21 cellular contexts compared by ENCODE assay signal in the genomic region with DNA sequence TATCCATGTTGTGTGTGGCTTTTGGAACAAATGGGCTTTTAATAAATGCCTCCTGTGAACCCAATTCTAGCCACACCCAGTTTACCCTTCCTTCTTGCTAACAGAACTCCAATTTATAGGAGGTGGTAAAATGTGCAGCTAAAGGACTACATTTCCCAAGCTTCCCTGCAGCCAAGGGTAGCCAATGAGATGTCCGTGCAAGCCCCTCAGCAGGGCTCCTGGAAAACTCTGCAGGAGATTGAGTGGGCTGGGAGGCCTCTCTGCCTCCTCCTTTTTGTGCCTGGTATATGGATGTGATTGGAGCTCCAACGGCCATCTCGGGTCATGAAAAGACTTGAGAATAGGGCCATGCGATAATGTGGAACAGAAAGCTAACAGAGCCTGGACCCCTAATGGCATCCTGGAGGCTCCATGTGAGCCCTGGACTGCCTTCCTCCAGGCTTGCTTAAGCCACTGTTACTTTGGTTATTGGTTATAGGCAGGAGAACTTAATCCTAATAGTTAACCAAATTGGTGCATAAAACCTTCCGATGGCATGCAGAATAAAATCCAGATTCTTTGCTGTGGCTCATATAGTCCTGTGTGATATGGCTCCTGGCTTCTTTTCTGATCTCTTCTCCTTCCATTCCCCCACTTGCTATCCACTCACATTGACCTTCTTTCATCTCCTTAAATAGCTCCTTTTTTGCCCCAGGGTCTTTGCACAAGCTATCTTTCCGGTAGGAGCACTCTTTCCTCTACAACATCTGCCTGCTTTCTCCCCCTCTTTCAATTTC.
DNase-seq lines count a peak whose midpoint lies in the region; ATAC-seq, FAIRE-seq and TF ChIP-seq lines count a peak whose summit lies in the region.
"Had no signal": no experiment of that assay in that cellular context is flagged by ENCODE, and none has a peak within 500 bp of the region (broad histone marks: within the 10 kb centered on the region; RNA-seq: fewer than 3 reads in every experiment).

No MANE protein-coding gene starts in this region.

- H3K4me1 Mint-ChIP-seq in nephron progenitor cell, result peaks cover 52% of the 10 kb centered on the region

- TF ChIP-seq CTCF in H1 (IDR thresholded peaks at IDR 0.05; ENCODE audit: control extremely low read depth in 1 of 3, insufficient read depth in 1 of 3, low read depth in 1 of 3, low read length in 3 of 3) (no peak), nephron progenitor cell (IDR thresholded peaks at IDR 0.05) (no peak)

- H2BK120ac ChIP-seq in H1 (replicated peaks; ENCODE audit: low read depth, low read length), result peak overlapping the region; percentile 49

- no peak overlapping the region for H3K23ac ChIP-seq in H1 (ENCODE audit: insufficient read length)

- no peak overlapping the region for H4K8ac ChIP-seq in H1 (ENCODE audit: extremely low read depth, insufficient read depth, low read length)

- H3K4me1 ChIP-seq in H1 (replicated peaks in 1 of 4; ENCODE audit: control insufficient read depth in 3 of 4, insufficient read depth in 4 of 4, low read length in 3 of 4), result peaks cover 0 to 4% (median 1%) of the 10 kb centered on the region in 4 experiments; a peak in 1 of 7 replicates

- peak; percentile 7 for DNase-seq in NCI-H1694 (lab: John Stamatoyannopoulos, UW)
- no peak for DNase-seq in NCI-H1694 treated with DMSO at 0.1 percent for 48 hours (lab: John Stamatoyannopoulos, UW)
- DNase-seq in NCI-H146 (lab: John Stamatoyannopoulos, UW), result peak; percentile 58
- DNase-seq in H1 (ENCODE audit: low read depth in 1 of 2, low spot score in 2 of 2), result peak in 1 of 2 experiments; percentile 58
- DNase-seq in nephron progenitor cell, result peak; percentile 31
- no peak for DNase-seq in HTR-8/SVneo (ENCODE audit: insufficient read length, low spot score)
- DNase-seq in NCI-H446 (lab: John Stamatoyannopoulos, UW), result no peak
- DNase-seq: activated CD4-positive, alpha-beta memory T cell treated with anti-CD3 and anti-CD28 coated beads, Interleukin-2, amount 10 ng/mL, durations not matched to agents 7 days and 5 days; activated effector memory CD4-positive, alpha-beta T cell treated with anti-CD3 and anti-CD28 coated beads, Interleukin-2, amount 50 U/mL, for 16 hours; activated naive CD8-positive, alpha-beta T cell treated with anti-CD3 and anti-CD28 coated beads, Interleukin-2, amount 50 U/mL, for 24 hours; activated T-cell treated with anti-CD3 and anti-CD28 coated beads for 4 hours; CD8-positive, alpha-beta memory T cell; cerebellar nuclear complex; GDM1; glutamatergic neuron; left cardiac atrium; mesenchymal stem cell; NCI-H526 treated with DMSO at 0.1 percent for 48 hours had no signal

- H3K36me3 ChIP-seq in H1 (ENCODE audit: control insufficient read depth in 2 of 4, insufficient read depth in 4 of 4, low read length in 3 of 4), result no peaks in the 10 kb centered on the region

- H3K79me2 ChIP-seq in H1 (ENCODE audit: control insufficient read depth in 1 of 2, insufficient read depth in 2 of 2, low read length in 2 of 2), result no peaks in the 10 kb centered on the region

- peak overlapping the region; percentile 82 for H2AFZ ChIP-seq in H1 (ENCODE audit: low read length)

- H2BK5ac ChIP-seq in H1 (ENCODE audit: low read depth, low read length), result no peak overlapping the region

- no peak overlapping the region for H3K56ac ChIP-seq in H1 (replicated peaks; ENCODE audit: insufficient read length, low read depth, low read length)

- no peak overlapping the region for H3K27ac ChIP-seq in H1 (ENCODE audit: low read depth, low read length)

- 0 out of 2 replicates have a peak overlapping the region, but pooled peaks have one; percentile 40 for H2BK15ac ChIP-seq in H1 (ENCODE audit: low read length)

- no peak overlapping the region for H2BK12ac ChIP-seq in H1 (ENCODE audit: low read depth, low read length)

- H3K23me2 ChIP-seq in H1 (ENCODE audit: low read depth, low read length), result no peaks in the 10 kb centered on the region

- H3K9ac ChIP-seq in H1 (replicated peaks in 1 of 4; ENCODE audit: extremely low read depth in 1 of 4, low read depth in 3 of 4, low read length in 3 of 4), result no peak overlapping the region

- no peak overlapping the region for H3K4ac ChIP-seq in H1 (replicated peaks; ENCODE audit: insufficient read length, low read depth, low read length)

- H3K79me1 ChIP-seq in H1 (ENCODE audit: low read depth, low read length), result no peaks in the 10 kb centered on the region

- POLR2A ChIA-PET in H1 (lab: Charles Lee; ENCODE audit: partially characterized antibody), result interaction anchor here (1.0 kb wide), 1 partner anchor 16 kb away, joined by 3 read pairs; no protein-coding TSS in a partner anchor

- no peaks in the 10 kb centered on the region for H3K9me3 ChIP-seq in H1 (ENCODE audit: insufficient read depth in 2 of 2, low read depth in 1 of 2, low read length in 1 of 2)

- H3K27ac Mint-ChIP-seq in nephron progenitor cell, result no peak overlapping the region
- H3K27ac Mint-ChIP-seq: activated CD4-positive, alpha-beta memory T cell treated with anti-CD3 and anti-CD28 coated beads, Interleukin-2, amount 10 ng/mL, durations not matched to agents 7 days and 5 days; activated naive CD8-positive, alpha-beta T cell treated with anti-CD3 and anti-CD28 coated beads, Interleukin-2, amount 50 U/mL, for 24 hours; CD8-positive, alpha-beta memory T cell had no signal

- CTCF ChIA-PET in H1 (lab: Charles Lee; ENCODE audit: partially characterized antibody), result interaction anchor here (0.7 to 1.7 kb wide), 8 partner anchors 10 to 67 kb away, joined by 3 to 6 read pairs (median 3); no protein-coding TSS in a partner anchor

- no peaks in the 10 kb centered on the region; a peak in 1 of 7 replicates for H3K27me3 ChIP-seq in H1 (replicated peaks in 1 of 4; ENCODE audit: control insufficient read depth in 3 of 4, extremely low read depth in 1 of 4, insufficient read depth in 3 of 4, low read length in 3 of 4)

- no peaks in the 10 kb centered on the region for H3K36me3 Mint-ChIP-seq in nephron progenitor cell (ENCODE audit: low read depth)
- H3K36me3 Mint-ChIP-seq: CD8-positive, alpha-beta memory T cell had no signal

- peaks cover 29% of the 10 kb centered on the region for H3K27me3 Mint-ChIP-seq in nephron progenitor cell (ENCODE audit: low read depth, poor library complexity)

- no peak overlapping the region for H3K4me3 ChIP-seq in H1 (ENCODE audit: extremely low read depth in 1 of 4, insufficient read depth in 2 of 4, low read depth in 3 of 4, low read length in 4 of 4)

- no peak overlapping the region for H3K14ac ChIP-seq in H1 (ENCODE audit: insufficient read length)

- H2BK20ac ChIP-seq in H1 (ENCODE audit: low read length), result no peak overlapping the region

- no peak for TF ChIP-seq RAD21 in H1 (IDR thresholded peaks at IDR 0.05 in 1 of 2, conservative IDR thresholded peaks at IDR 0.05 in 1 of 2; ENCODE audit: low read depth in 2 of 2, low read length in 2 of 2)

- FAIRE-seq in H1 (lab: Jason Lieb, UNC) (peak; percentile 39), HTR-8/SVneo (lab: Jason Lieb, UNC) (no peak)
- FAIRE-seq: A204.1, GM18507 had no signal

- H3K9me3 Mint-ChIP-seq in nephron progenitor cell, result no peaks in the 10 kb centered on the region
- H3K9me3 Mint-ChIP-seq: activated CD4-positive, alpha-beta memory T cell treated with anti-CD3 and anti-CD28 coated beads, Interleukin-2, amount 10 ng/mL, durations not matched to agents 7 days and 5 days; activated naive CD8-positive, alpha-beta T cell treated with anti-CD3 and anti-CD28 coated beads, Interleukin-2, amount 50 U/mL, for 24 hours; CD8-positive, alpha-beta memory T cell had no signal

- H3K18ac ChIP-seq in H1 (ENCODE audit: extremely low read depth, low read length), result no peak overlapping the region; the same call in 1 of the 2 replicates

- peak overlapping the region in 1 of 2 experiments; percentile 42; a peak in 3 of 4 replicates for H3K4me2 ChIP-seq in H1 (ENCODE audit: insufficient read depth in 1 of 2, low read depth in 2 of 2, low read length in 2 of 2)

- ATAC-seq in HG02763 (IDR thresholded peaks at IDR 0.05; ENCODE audit: unreplicated experiment), result no peak
- ATAC-seq: activated naive CD8-positive, alpha-beta T cell treated with anti-CD3 and anti-CD28 coated beads, Interleukin-2, amount 50 U/mL, for 24 hours; left cardiac atrium had no signal

- TF ChIP-seq POLR2A in H1 (IDR thresholded peaks at IDR 0.05; ENCODE audit: control extremely low read depth in 1 of 2, low read depth in 2 of 2, low read length in 2 of 2), result no peak

- 74% methylated on average over 6 of the region's 6 CpGs; no CpG with 5 or more reads in 1 of the 2 experiments for WGBS in H1 (ENCODE audit: extremely low coverage in 1 of 2, insufficient coverage in 1 of 2, insufficient read length in 1 of 2, insufficient replicate concordance in 2 of 2, low coverage in 1 of 2, low lambda C conversion rate in 2 of 2, missing lambda C conversion rate in 1 of 2), 2 experiments

- no peak for TF ChIP-seq EP300 in H1 (IDR thresholded peaks at IDR 0.05; ENCODE audit: borderline replicate concordance in 1 of 2, low read depth in 2 of 2, low read length in 2 of 2)

- H4K91ac ChIP-seq in H1 (replicated peaks; ENCODE audit: insufficient read length, low read length), result no peak overlapping the region

- no peak overlapping the region for H3K4me3 Mint-ChIP-seq in nephron progenitor cell
- H3K4me3 Mint-ChIP-seq: activated CD4-positive, alpha-beta memory T cell treated with anti-CD3 and anti-CD28 coated beads, Interleukin-2, amount 10 ng/mL, durations not matched to agents 7 days and 5 days; activated naive CD8-positive, alpha-beta T cell treated with anti-CD3 and anti-CD28 coated beads, Interleukin-2, amount 50 U/mL, for 24 hours; CD8-positive, alpha-beta memory T cell had no signal

- H2AK5ac ChIP-seq in H1 (ENCODE audit: low read depth, low read length), result no peak overlapping the region

- no peak overlapping the region for H4K5ac ChIP-seq in H1 (ENCODE audit: insufficient read length, low read depth, low read length)

- H4K20me1 ChIP-seq in H1 (replicated peaks in 1 of 2; ENCODE audit: control insufficient read depth in 1 of 2, insufficient read depth in 2 of 2, low read length in 2 of 2), result no peaks in the 10 kb centered on the region

TF ChIP-seq in H1, 55 proteins besides CTCF, POLR2A, EP300 and RAD21:
- TF ChIP-seq RXRA (IDR thresholded peaks at IDR 0.05; ENCODE audit: insufficient read depth, low read depth, low read length) (no peak), CHD2 (IDR thresholded peaks at IDR 0.05; ENCODE audit: low read length) (no peak), SAP30 (IDR thresholded peaks at IDR 0.05; ENCODE audit: insufficient read depth, insufficient replicate concordance, low read length) (no peak), KDM1A (IDR thresholded peaks at IDR 0.05; ENCODE audit: borderline replicate concordance, low read length) (no peak), SIX5 (IDR thresholded peaks at IDR 0.05; ENCODE audit: low read depth, low read length) (peak; percentile 63), SP1 (IDR thresholded peaks at IDR 0.05; ENCODE audit: low read depth, low read length) (0 out of 2 replicates have a peak, but pooled peaks have one; percentile 36), NANOG (IDR thresholded peaks at IDR 0.05; ENCODE audit: insufficient read depth, low read depth, low read length, poor library complexity, severe bottlenecking) (peak; percentile 35)

Comparison
In these comparisons a context has a peak if more than half of its experiments do, and no peak if none do; other contexts are left out.
1. DNase-seq: peak in NCI-H1694 (single experiment), NCI-H146 (single experiment) and nephron progenitor cell (single experiment); none in NCI-H1694 treated with DMSO at 0.1 percent for 48 hours (single experiment), HTR-8/SVneo (single experiment) and NCI-H446 (0 of 2).